Comparison of ENCODE assay signal across 19 cellular contexts in the genomic region with DNA sequence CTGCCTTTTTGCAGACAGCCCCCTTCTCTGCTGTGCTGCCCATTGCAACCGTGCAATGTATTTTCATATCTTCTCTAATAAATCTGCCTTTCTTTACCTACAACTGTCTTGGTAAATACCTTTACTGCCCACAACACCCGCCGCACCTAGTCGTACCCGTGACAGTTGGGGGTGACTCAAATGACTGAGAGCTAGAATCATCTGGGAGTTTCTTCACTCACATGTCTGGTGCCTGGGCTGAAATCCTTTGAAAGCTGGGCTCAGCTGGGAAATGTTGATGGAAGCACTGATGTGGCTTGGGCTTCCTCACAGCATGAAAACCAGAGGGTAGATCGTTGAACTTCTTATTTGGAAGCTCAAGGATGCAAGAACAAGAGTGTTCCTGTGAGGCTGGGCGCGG. TPM values are rescaled to one million over a fixed set of nuclear protein-coding genes. Genes with fewer than 3 reads are reported as not detected.
DNase-seq lines count a peak whose midpoint lies in the region; ATAC-seq and TF ChIP-seq lines count a peak whose summit lies in the region.
"Had no signal": no experiment of that assay in that cellular context is flagged by ENCODE, and none has a peak within 500 bp of the region (broad histone marks: within the 10 kb centered on the region; RNA-seq: fewer than 3 reads in every experiment).

No MANE protein-coding gene starts in this region.

- H3K4me1 ChIP-seq in heart right ventricle = peaks cover 0 to 24% (median 12%) of the 10 kb centered on the region in 9 donors
- H3K4me1 ChIP-seq in tibial artery = peaks cover 0 to 79% (median 39%) of the 10 kb centered on the region in 4 donors
- H3K4me1 ChIP-seq: BE2C had no signal

- DNase-seq in cardiac septum (ENCODE audit: low spot score) (peak; percentile 29), heart right ventricle (no peak), chondrocyte (ENCODE audit: low spot score) (peak; percentile 41), tibial artery (peak in 1 of 2 donors; percentile 56), NCI-H187 treated with DMSO at 0.1 percent for 48 hours (lab: John Stamatoyannopoulos, UW) (no peak)
- no peak for DNase-seq in stimulated activated CD4-positive, alpha-beta T cell treated with anti-CD3 and anti-CD28 coated beads, Interleukin-4, amount 100 ng/mL, for 4 hours
- no peak for DNase-seq in stimulated activated CD4-positive, alpha-beta T cell treated with anti-CD3 and anti-CD28 coated beads, Interleukin-15, amount 100 ng/mL, for 24 hours
- DNase-seq: BE2C; CD8-positive, alpha-beta T cell; HCEC 1CT; NCI-H1436; NCI-H2029 treated with DMSO at 0.1 percent for 48 hours; NCI-H82 had no signal

- peaks cover 39% of the 10 kb centered on the region for H3K4me1 Mint-ChIP-seq in chondrocyte (ENCODE audit: low read depth)

- TF ChIP-seq RAD21 in neural cell (conservative IDR thresholded peaks at IDR 0.05) = no peak

- H3K27me3 Mint-ChIP-seq in chondrocyte (ENCODE audit: low read depth) = no peaks in the 10 kb centered on the region

- H3K36me3 Mint-ChIP-seq in chondrocyte (ENCODE audit: low read depth) = no peaks in the 10 kb centered on the region
- H3K36me3 Mint-ChIP-seq: CD8-positive, alpha-beta T cell had no signal

- H3K79me2 ChIP-seq in neural cell (replicated peaks; ENCODE audit: insufficient read depth, low read length) = peaks cover 18% of the 10 kb centered on the region

- no peak overlapping the region for H3K9ac ChIP-seq in neural cell (ENCODE audit: low read length)

- no peaks in the 10 kb centered on the region for H4K20me1 ChIP-seq in neural cell (ENCODE audit: insufficient read depth)

- H3K27me3 ChIP-seq in heart right ventricle (peaks cover 0 to 32% (median 12%) of the 10 kb centered on the region in 7 donors), neural cell (ENCODE audit: insufficient read depth, low read depth, low read length) (no peaks in the 10 kb centered on the region), tibial artery (no peaks in the 10 kb centered on the region)
- H3K27me3 ChIP-seq: BE2C had no signal

- H3K27ac ChIP-seq in heart right ventricle = no peak overlapping the region
- H3K27ac ChIP-seq in neural cell (ENCODE audit: low read length) = peak overlapping the region; percentile 3
- H3K27ac ChIP-seq in tibial artery = peak overlapping the region; percentile 87 to 91
- H3K27ac ChIP-seq: 22Rv1 had no signal

- intact Hi-C loops in cardiac septum (cut with DNase I) = no loop called here
- intact Hi-C loops in heart right ventricle (cut with DNase I) = no loop called here
- intact Hi-C loops in tibial artery (cut with DNase I; ENCODE audit: low total_unique reads) = no loop called here

- no peak overlapping the region for H2AFZ ChIP-seq in neural cell (ENCODE audit: low read depth, low read length)

- H3K4me3 Mint-ChIP-seq in chondrocyte (ENCODE audit: unreplicated experiment) = no peak overlapping the region
- H3K4me3 Mint-ChIP-seq: CD8-positive, alpha-beta T cell had no signal

- H3K27ac Mint-ChIP-seq in chondrocyte (ENCODE audit: unreplicated experiment) = no peak overlapping the region
- H3K27ac Mint-ChIP-seq: CD8-positive, alpha-beta T cell had no signal

- H3K9me3 ChIP-seq in heart right ventricle (no peaks in the 10 kb centered on the region), neural cell (ENCODE audit: low read length) (no peaks in the 10 kb centered on the region), tibial artery (no peaks in the 10 kb centered on the region)
- H3K9me3 ChIP-seq: BE2C had no signal

- TF ChIP-seq EP300 in neural cell (conservative IDR thresholded peaks at IDR 0.05; ENCODE audit: poor library complexity, severe bottlenecking) = no peak

- H3K4me3 ChIP-seq in heart right ventricle (no peak overlapping the region), neural cell (ENCODE audit: low read length) (no peak overlapping the region), tibial artery (no peak overlapping the region)
- H3K4me3 ChIP-seq: K562 had no signal

- WGBS in heart right ventricle, 2 donors = 91 to 93% methylated on average over 8 of the region's 8 CpGs

- H3F3A ChIP-seq in neural cell (ENCODE audit: insufficient read depth, low read length, poor library complexity, severe bottlenecking) = no peaks in the 10 kb centered on the region

- TF ChIP-seq CTCF in heart right ventricle (IDR thresholded peaks at IDR 0.05) (no peak), chondrocyte (IDR thresholded peaks at IDR 0.05) (no peak), neural cell (IDR thresholded peaks at IDR 0.05; ENCODE audit: poor library complexity, severe bottlenecking) (no peak), tibial artery (IDR thresholded peaks at IDR 0.05) (no peak)

- H3K36me3 ChIP-seq in heart right ventricle (no peaks in the 10 kb centered on the region), neural cell (ENCODE audit: insufficient read depth, low read length) (no peaks in the 10 kb centered on the region), tibial artery (no peaks in the 10 kb centered on the region)
- H3K36me3 ChIP-seq: BE2C had no signal

- H3K9me3 Mint-ChIP-seq in chondrocyte (ENCODE audit: low read depth) = no peaks in the 10 kb centered on the region
- H3K9me3 Mint-ChIP-seq: CD8-positive, alpha-beta T cell had no signal

- ATAC-seq in heart right ventricle = no peak
- ATAC-seq: CD8-positive, alpha-beta T cell; K562; Panc1; Right ventricle myocardium inferior had no signal

- no peak overlapping the region for H3K4me2 ChIP-seq in neural cell (ENCODE audit: low read length)

- no peaks in the 10 kb centered on the region for H3K9me2 ChIP-seq in neural cell (ENCODE audit: insufficient read depth, low read length)

TF ChIP-seq in neural cell, 6 proteins besides CTCF, POLR2A, EP300 and RAD21:
- no peak for TF ChIP-seq SMC3 (conservative IDR thresholded peaks at IDR 0.05; ENCODE audit: poor library complexity)
- TF ChIP-seq POLR2AphosphoS5 (IDR thresholded peaks at IDR 0.05) = no peak
- TF ChIP-seq, protein P1, sequence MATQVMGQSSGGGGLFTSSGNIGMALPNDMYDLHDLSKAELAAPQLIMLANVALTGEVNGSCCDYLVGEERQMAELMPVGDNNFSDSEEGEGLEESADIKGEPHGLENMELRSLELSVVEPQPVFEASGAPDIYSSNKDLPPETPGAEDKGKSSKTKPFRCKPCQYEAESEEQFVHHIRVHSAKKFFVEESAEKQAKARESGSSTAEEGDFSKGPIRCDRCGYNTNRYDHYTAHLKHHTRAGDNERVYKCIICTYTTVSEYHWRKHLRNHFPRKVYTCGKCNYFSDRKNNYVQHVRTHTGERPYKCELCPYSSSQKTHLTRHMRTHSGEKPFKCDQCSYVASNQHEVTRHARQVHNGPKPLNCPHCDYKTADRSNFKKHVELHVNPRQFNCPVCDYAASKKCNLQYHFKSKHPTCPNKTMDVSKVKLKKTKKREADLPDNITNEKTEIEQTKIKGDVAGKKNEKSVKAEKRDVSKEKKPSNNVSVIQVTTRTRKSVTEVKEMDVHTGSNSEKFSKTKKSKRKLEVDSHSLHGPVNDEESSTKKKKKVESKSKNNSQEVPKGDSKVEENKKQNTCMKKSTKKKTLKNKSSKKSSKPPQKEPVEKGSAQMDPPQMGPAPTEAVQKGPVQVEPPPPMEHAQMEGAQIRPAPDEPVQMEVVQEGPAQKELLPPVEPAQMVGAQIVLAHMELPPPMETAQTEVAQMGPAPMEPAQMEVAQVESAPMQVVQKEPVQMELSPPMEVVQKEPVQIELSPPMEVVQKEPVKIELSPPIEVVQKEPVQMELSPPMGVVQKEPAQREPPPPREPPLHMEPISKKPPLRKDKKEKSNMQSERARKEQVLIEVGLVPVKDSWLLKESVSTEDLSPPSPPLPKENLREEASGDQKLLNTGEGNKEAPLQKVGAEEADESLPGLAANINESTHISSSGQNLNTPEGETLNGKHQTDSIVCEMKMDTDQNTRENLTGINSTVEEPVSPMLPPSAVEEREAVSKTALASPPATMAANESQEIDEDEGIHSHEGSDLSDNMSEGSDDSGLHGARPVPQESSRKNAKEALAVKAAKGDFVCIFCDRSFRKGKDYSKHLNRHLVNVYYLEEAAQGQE (IDR thresholded peaks at IDR 0.05; ENCODE audit: borderline replicate concordance) = no peak
- TF ChIP-seq EZH2 (IDR thresholded peaks at IDR 0.05; ENCODE audit: borderline replicate concordance, insufficient read depth, low read length, poor library complexity, severe bottlenecking) = no peak
- TF ChIP-seq TAF1 (IDR thresholded peaks at IDR 0.05; ENCODE audit: low read depth) = no peak
- no peak for TF ChIP-seq MXI1 (conservative IDR thresholded peaks at IDR 0.05; ENCODE audit: poor library complexity, severe bottlenecking)

RNA-seq across cellular contexts. Expression of a gene that starts 2.8 kb away (rescaled TPM):
- total RNA-seq in cardiac septum = 11.1 TPM
- total RNA-seq in heart right ventricle = 10 to 100 TPM in 3 of 10 donors, 1 to 10 TPM in 7; 7.2 to 12.3 (median 9.3) TPM
- polyA plus RNA-seq in heart right ventricle = 1 to 10 TPM; 2.8 to 3.0 TPM
- total RNA-seq in chondrocyte = 10.1 to 16.1 TPM (median 10.1 TPM) in 3 replicates
- 234 and 238 TPM in 2 replicates for polyA plus RNA-seq in neural cell
- 182 and 186 TPM in 2 replicates for polyA minus RNA-seq in neural cell
- total RNA-seq: CD8-positive, alpha-beta T cell; NCI-H460 had no signal

RNA-seq across cellular contexts. Expression of a gene that starts 21.5 kb away (rescaled TPM):
- total RNA-seq in cardiac septum = 0.75 TPM
- total RNA-seq in heart right ventricle = under 1 TPM; 0.47 to 0.95 (median 0.65) TPM
- under 1 TPM; 0.37 to 0.81 TPM for polyA plus RNA-seq in heart right ventricle
- 2.2 to 5.5 TPM (median 2.5 TPM) in 3 replicates for total RNA-seq in chondrocyte
- 9.9 and 10.1 TPM in 2 replicates for polyA plus RNA-seq in neural cell
- polyA minus RNA-seq in neural cell = 24.0 and 27.0 TPM in 2 replicates
- total RNA-seq: CD8-positive, alpha-beta T cell; K562; NCI-H460 had no signal
- polyA plus RNA-seq: K562 had no signal

RNA-seq across cellular contexts. Expression of a gene that starts 45.5 kb away (rescaled TPM):
- total RNA-seq in cardiac septum = 0.16 TPM
- under 1 TPM in 5 of 10 donors, not detected in 5; 0.07 to 0.13 (median 0.08) TPM for total RNA-seq in heart right ventricle
- polyA plus RNA-seq in heart right ventricle = under 1 TPM; 0.01 to 0.07 TPM
- total RNA-seq in chondrocyte = 0.10 to 0.27 TPM (median 0.20 TPM) in 3 replicates
- polyA plus RNA-seq in neural cell = 16.1 and 17.2 TPM in 2 replicates
- 27.9 and 29.0 TPM in 2 replicates for polyA minus RNA-seq in neural cell
- total RNA-seq: NCI-H460, Right ventricle myocardium inferior had no signal

Comparison
In these comparisons a context has a peak if more than half of its experiments do, and no peak if none do; other contexts are left out.
1. DNase-seq: peak in cardiac septum (single experiment) and chondrocyte (single experiment); none in heart right ventricle (0 of 2), stimulated activated CD4-positive, alpha-beta T cell treated with anti-CD3 and anti-CD28 coated beads, Interleukin-4, amount 100 ng/mL, for 4 hours (0 of 2), stimulated activated CD4-positive, alpha-beta T cell treated with anti-CD3 and anti-CD28 coated beads, Interleukin-15, amount 100 ng/mL, for 24 hours (single experiment) and NCI-H187 treated with DMSO at 0.1 percent for 48 hours (single experiment).
2. H3K27ac ChIP-seq: peak in neural cell (single experiment) and tibial artery (2 of 2); none in heart right ventricle (0 of 10).